In the genomic region with DNA sequence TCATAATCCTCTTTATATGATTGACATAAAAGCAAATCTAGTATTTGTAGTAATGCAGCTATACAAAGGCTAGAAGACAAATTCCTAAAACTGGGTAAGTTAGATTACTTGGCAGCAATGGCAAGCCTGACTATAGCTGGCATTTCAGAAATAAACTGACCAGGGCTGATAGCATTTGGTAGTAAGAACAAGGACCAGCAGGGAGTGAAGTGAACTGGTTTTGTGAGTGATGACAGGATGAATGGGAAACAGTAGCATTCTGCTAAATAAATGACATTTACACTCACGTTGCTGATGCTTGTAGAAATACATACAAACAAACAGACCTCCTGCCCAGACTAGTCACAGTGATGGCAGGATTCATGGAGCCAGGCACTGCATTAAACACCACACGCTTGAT, we compare ENCODE assay signal across 22 cellular contexts. TPM values are rescaled to one million over a fixed set of nuclear protein-coding genes. Genes with fewer than 3 reads are reported as not detected.
A peak's percentile ranks its signal among the peaks of the same experiment; 100 is the strongest.
DNase-seq lines count a peak whose midpoint lies in the region; ATAC-seq, FAIRE-seq and TF ChIP-seq lines count a peak whose summit lies in the region.
"Had no signal": no experiment of that assay in that cellular context is flagged by ENCODE, and none has a peak within 500 bp of the region (broad histone marks: within the 10 kb centered on the region; RNA-seq: fewer than 3 reads in every experiment).

No MANE protein-coding gene starts in this region.

- TF ChIP-seq CTCF in D721Med (IDR thresholded peaks at IDR 0.05; ENCODE audit: insufficient read depth, missing control alignments), result no peak
- no peak for TF ChIP-seq CTCF in HCT116 (IDR thresholded peaks at IDR 0.05 in 2 of 3, conservative IDR thresholded peaks at IDR 0.05 in 1 of 3; ENCODE audit: borderline replicate concordance in 1 of 3, insufficient read depth in 1 of 3, low read depth in 2 of 3, low read length in 2 of 3)
- no peak for TF ChIP-seq CTCF in osteocyte (IDR thresholded peaks at IDR 0.05)

- DNase-seq in D721Med (ENCODE audit: insufficient read length, low spot score) (no peak), HCT116 (ENCODE audit: low read depth, low spot score) (no peak), cerebellar cortex (ENCODE audit: low spot score) (peak; percentile 5), osteocyte (ENCODE audit: extremely low spot score, unreplicated experiment) (no peak), EL (no peak), posterior cingulate gyrus (no peak)
- DNase-seq: Calu3; CD8-positive, alpha-beta memory T cell; GF-D8; NCI-H1105; NCI-H146; NCI-H2029; NCI-H2171; NCI-H345; NCI-H524 treated with DMSO at 0.1 percent for 48 hours; NCI-H82; Peyer's patch had no signal

- H3K27ac ChIP-seq in HCT116 (ENCODE audit: low read depth, low read length) (no peak overlapping the region), mesodermal cell (ENCODE audit: low read depth, low read length, severe bottlenecking) (peak overlapping the region; percentile 11)
- H3K27ac ChIP-seq: C4-2B, KMS-11, Peyer's patch had no signal

- H3K4me1 ChIP-seq in HCT116 (ENCODE audit: control insufficient read depth in 1 of 2, insufficient read depth in 2 of 2, low read length in 2 of 2) (peaks cover 0 to 3% of the 10 kb centered on the region in 2 experiments; a peak in 1 of 4 replicates), mesodermal cell (ENCODE audit: control insufficient read depth, insufficient read depth, low read length, poor library complexity, severe bottlenecking) (no peaks in the 10 kb centered on the region)

- POLR2A ChIA-PET in HCT116 (lab: Charles Lee), result no interaction called here

- no TSS peak for BruUV-seq in HCT116 (replicated peaks; lab: Mats Ljungman, UMichigan)

- CTCF ChIA-PET in HCT116 (lab: Charles Lee), result no interaction called here

- no peak overlapping the region for H3K9ac ChIP-seq in HCT116 (ENCODE audit: low read length)
- H3K9ac ChIP-seq: KMS-11 had no signal

- no peaks in the 10 kb centered on the region for H3K36me3 Mint-ChIP-seq in osteocyte (ENCODE audit: unreplicated experiment)

- H3K4me2 ChIP-seq in HCT116 (ENCODE audit: low read length), result no peak overlapping the region
- H3K4me2 ChIP-seq: KMS-11 had no signal

- intact Hi-C loops in HCT116 (cut with micrococcal nuclease) (no loop called here), posterior cingulate gyrus (cut with DNase I) (no loop called here)

- no peaks in the 10 kb centered on the region for H3K9me2 ChIP-seq in HCT116 (ENCODE audit: insufficient read depth)

- no peaks in the 10 kb centered on the region for H3K9me3 Mint-ChIP-seq in osteocyte (ENCODE audit: unreplicated experiment)
- H3K9me3 Mint-ChIP-seq: CD8-positive, alpha-beta memory T cell had no signal

- no peaks in the 10 kb centered on the region for H3K79me2 ChIP-seq in HCT116 (ENCODE audit: insufficient read depth, low read length)

- TF ChIP-seq RAD21 in HCT116 (IDR thresholded peaks at IDR 0.05; ENCODE audit: low read depth), result no peak

- RAD21 ChIA-PET in HCT116 (lab: Charles Lee; ENCODE audit: low non-redundant PET in 1 of 2, low total read pairs in 2 of 2, uncharacterized antibody in 2 of 2, unreplicated experiment in 2 of 2), result no interaction called here

- no peak for TF ChIP-seq POLR2A in HCT116 (IDR thresholded peaks at IDR 0.05; ENCODE audit: borderline replicate concordance, extremely low read depth, insufficient read depth, insufficient read length)

- peak; percentile 11 for FAIRE-seq in D721Med (lab: Jason Lieb, UNC)
- FAIRE-seq: A204.1, HTR-8/SVneo had no signal

- H3K27me3 ChIP-seq in HCT116 (ENCODE audit: insufficient read depth, low read length), result no peaks in the 10 kb centered on the region
- H3K27me3 ChIP-seq: Peyer's patch had no signal

- H3K36me3 ChIP-seq in HCT116 (ENCODE audit: control insufficient read depth in 1 of 2, insufficient read depth in 2 of 2, low read length in 2 of 2), result no peaks in the 10 kb centered on the region
- H3K36me3 ChIP-seq in mesodermal cell (ENCODE audit: control insufficient read depth, insufficient read depth, low read length), result no peaks in the 10 kb centered on the region
- H3K36me3 ChIP-seq: Peyer's patch had no signal

- H3K4me1 Mint-ChIP-seq in osteocyte (ENCODE audit: unreplicated experiment), result no peaks in the 10 kb centered on the region

- H3K4me3 ChIP-seq in HCT116 (replicated peaks in 1 of 2; ENCODE audit: low read depth in 1 of 2, low read length in 2 of 2) (no peak overlapping the region), mesodermal cell (ENCODE audit: extremely low read depth, insufficient read depth, low read length, poor library complexity, severe bottlenecking) (no peak overlapping the region)
- H3K4me3 ChIP-seq: Peyer's patch had no signal

- H3K27me3 Mint-ChIP-seq in osteocyte (ENCODE audit: unreplicated experiment), result peaks cover 27% of the 10 kb centered on the region
- H3K27me3 Mint-ChIP-seq: CD8-positive, alpha-beta memory T cell had no signal

- no peak for ATAC-seq in HCT116

- H2AFZ ChIP-seq in HCT116 (ENCODE audit: low read depth, low read length, poor library complexity, severe bottlenecking), result peak overlapping the region; percentile 66

- WGBS in mesodermal cell (ENCODE audit: insufficient coverage in 2 of 2), 2 experiments, result 77 to 78% methylated on average over 1 to 2 of the region's 2 CpGs

- no peaks in the 10 kb centered on the region for H4K20me1 ChIP-seq in HCT116 (ENCODE audit: insufficient read depth)

- H3K4me3 Mint-ChIP-seq in osteocyte (ENCODE audit: unreplicated experiment), result no peak overlapping the region

- H3K27ac Mint-ChIP-seq in osteocyte (ENCODE audit: unreplicated experiment), result no peak overlapping the region

- H3K9me3 ChIP-seq in HCT116 (ENCODE audit: control insufficient read depth in 1 of 2, insufficient read depth in 1 of 2, low read depth in 1 of 2, low read length in 2 of 2) (no peaks in the 10 kb centered on the region), mesodermal cell (ENCODE audit: control insufficient read depth, low read length) (no peaks in the 10 kb centered on the region)
- H3K9me3 ChIP-seq: Peyer's patch had no signal

TF ChIP-seq in HCT116, 20 proteins besides CTCF, POLR2A, EP300 and RAD21 (continues in another document):
- TF ChIP-seq FOSL1 (IDR thresholded peaks at IDR 0.05; ENCODE audit: low read depth) (no peak), EZH2 (IDR thresholded peaks at IDR 0.05) (no peak), ZNF274 (IDR thresholded peaks at IDR 0.05; ENCODE audit: low read depth, low read length) (no peak), CBX3 (IDR thresholded peaks at IDR 0.05; ENCODE audit: low read depth) (no peak), SP1 (IDR thresholded peaks at IDR 0.05; ENCODE audit: low read depth) (no peak), JUND (IDR thresholded peaks at IDR 0.05) (no peak), SIN3A (IDR thresholded peaks at IDR 0.05; ENCODE audit: low read depth) (no peak), EZH2phosphoT487 (IDR thresholded peaks at IDR 0.05; ENCODE audit: borderline replicate concordance) (no peak), POLR2AphosphoS5 (IDR thresholded peaks at IDR 0.05; ENCODE audit: low read depth, low read length) (no peak), ELF1 (IDR thresholded peaks at IDR 0.05; ENCODE audit: borderline replicate concordance, low read depth) (no peak), ZBTB33 (IDR thresholded peaks at IDR 0.05; ENCODE audit: extremely low read depth, insufficient replicate concordance, low read length) (no peak), ZFX (IDR thresholded peaks at IDR 0.05) (no peak), REST (IDR thresholded peaks at IDR 0.05; ENCODE audit: low read depth) (no peak)
- TF ChIP-seq, protein P1, sequence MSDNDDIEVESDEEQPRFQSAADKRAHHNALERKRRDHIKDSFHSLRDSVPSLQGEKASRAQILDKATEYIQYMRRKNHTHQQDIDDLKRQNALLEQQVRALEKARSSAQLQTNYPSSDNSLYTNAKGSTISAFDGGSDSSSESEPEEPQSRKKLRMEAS (IDR thresholded peaks at IDR 0.05), result no peak

RNA-seq across cellular contexts. Expression of gene TNIP3, which starts 31.5 kb away (rescaled TPM):
- total RNA-seq in HCT116 (2021; ENCODE audit: unreplicated experiment), result not detected
- polyA plus RNA-seq in HCT116 (2012), result not detected in 2 replicates
- polyA plus RNA-seq in mesodermal cell (2013, experiment 1 of 2), result 0.26 TPM
- 0.46 TPM for polyA plus RNA-seq in mesodermal cell (2013, experiment 2 of 2)
- total RNA-seq in osteocyte, result not detected in 2 replicates
- total RNA-seq: Calu3 had no signal
